ENCODE assay signal across 8 cellular contexts in genomic region chr6:145814501-145815350, GRCh38. TPM values are rescaled to one million over a fixed set of nuclear protein-coding genes. Genes with fewer than 3 reads are reported as not detected.
DNase-seq lines count a peak whose midpoint lies in the region; ATAC-seq and TF ChIP-seq lines count a peak whose summit lies in the region.

TSS of gene FBXO30 (minus strand) at chr6:145814795. CDS start at chr6:145806405, 8,390 bp downstream.

- peak within 1 kb of the TSS; percentile 90 for H3K4me3 Mint-ChIP-seq in activated CD4-positive, alpha-beta T cell treated with anti-CD3 and anti-CD28 coated beads, Interleukin-2, amount 10 ng/mL, durations not matched to agents 24 days and 14 days

- H3K4me1 Mint-ChIP-seq in activated CD4-positive, alpha-beta T cell treated with anti-CD3 and anti-CD28 coated beads, Interleukin-2, amount 10 ng/mL, durations not matched to agents 24 days and 14 days, result peaks cover 29% of the 10 kb centered on the region

- H3K36me3 ChIP-seq in BE2C (no peaks in the 10 kb centered on the region), left lung (no peaks in the 10 kb centered on the region)

- H3K9me3 Mint-ChIP-seq in activated CD4-positive, alpha-beta T cell treated with anti-CD3 and anti-CD28 coated beads, Interleukin-2, amount 10 ng/mL, durations not matched to agents 24 days and 14 days, result no peaks in the 10 kb centered on the region

- no peaks in the 10 kb centered on the region; the same call in 1 of the 2 replicates for H3K4me1 ChIP-seq in BE2C
- peaks cover 20 to 52% of the 10 kb centered on the region in 2 donors for H3K4me1 ChIP-seq in left lung

- intact Hi-C loops in activated CD4-positive, alpha-beta T cell treated with anti-CD3 and anti-CD28 coated beads, Interleukin-2, amount 10 ng/mL, durations not matched to agents 24 days and 14 days (cut with micrococcal nuclease), result loop anchor here (1.0 to 10.0 kb wide), 4 partner anchors 79 to 1390 kb away; partner anchors contain the start of genes EPM2A, SHPRH and STXBP5
- intact Hi-C loops in left lung (cut with DNase I), result loop anchor here in 1 of 2 donors (10.0 kb wide), 1 partner anchor 80 kb away; the partner anchor contains the start of gene EPM2A

- H3K27me3 Mint-ChIP-seq in activated CD4-positive, alpha-beta T cell treated with anti-CD3 and anti-CD28 coated beads, Interleukin-2, amount 10 ng/mL, durations not matched to agents 24 days and 14 days, result no peaks in the 10 kb centered on the region

- ATAC-seq in HG03432 (IDR thresholded peaks at IDR 0.05; ENCODE audit: unreplicated experiment) (peak; percentile 82), left lung (peak; percentile 98)

- peak; percentile 91 for TF ChIP-seq POLR2A in GM19193 (IDR thresholded peaks at IDR 0.05; ENCODE audit: extremely low read depth, insufficient read depth, insufficient read length)

- TF ChIP-seq CTCF in BE2C (IDR thresholded peaks at IDR 0.05; ENCODE audit: low read depth, low read length) (no peak), left lung (IDR thresholded peaks at IDR 0.05) (peak in 1 of 2 donors; percentile 30)

- H3K4me3 ChIP-seq in BE2C (ENCODE audit: low read depth, low read length) (peak within 1 kb of the TSS; percentile 93), left lung (peak within 1 kb of the TSS; percentile 64 to 65)

- peaks cover 5% of the 10 kb centered on the region for H3K36me3 Mint-ChIP-seq in activated CD4-positive, alpha-beta T cell treated with anti-CD3 and anti-CD28 coated beads, Interleukin-2, amount 10 ng/mL, durations not matched to agents 24 days and 14 days (ENCODE audit: low read depth)

- peak within 1 kb of the TSS; percentile 96 to 97 for H3K27ac ChIP-seq in left lung

- H3K27me3 ChIP-seq in BE2C (no peaks in the 10 kb centered on the region), left lung (no peaks in the 10 kb centered on the region)

- H3K27ac Mint-ChIP-seq in activated CD4-positive, alpha-beta T cell treated with anti-CD3 and anti-CD28 coated beads, Interleukin-2, amount 10 ng/mL, durations not matched to agents 24 days and 14 days, result peak within 1 kb of the TSS; percentile 90

- H3K9me3 ChIP-seq in BE2C, result no peaks in the 10 kb centered on the region
- H3K9me3 ChIP-seq in left lung, result no peaks in the 10 kb centered on the region

- peak; percentile 88 for DNase-seq in BE2C
- peak; percentile 75 for DNase-seq in NCI-H460 (ENCODE audit: extremely low read depth, low read depth)
- DNase-seq in activated CD4-positive, alpha-beta T cell treated with anti-CD3 and anti-CD28 coated beads, Interleukin-2, amount 10 ng/mL, durations not matched to agents 24 days and 14 days, result peak; percentile 97
- peak; percentile 76 for DNase-seq in dedifferentiated amniotic fluid mesenchymal stem cell (ENCODE audit: extremely low spot score)
- DNase-seq in left lung, result peak; percentile 89 to 97
- DNase-seq in stimulated activated CD4-positive, alpha-beta T cell treated with anti-CD3 and anti-CD28 coated beads, Interleukin-2, amount 100 ng/mL, for 48 hours, result peak; percentile 80 to 81

RNA-seq across cellular contexts. Expression of gene FBXO30, which starts in this region (rescaled TPM):
- 5.3 TPM for polyA plus RNA-seq in BE2C (2012; ENCODE audit: insufficient read depth, insufficient read length, low read depth)
- total RNA-seq in NCI-H460 (2014; rRNA removed; shearing (Covaris generic)), result 10.4 and 13.7 TPM in 2 replicates
- 7.8 and 12.0 TPM in 2 replicates for polyA plus RNA-seq in NCI-H460 (2014; cell fraction: nucleus; rRNA removed)
- total RNA-seq in activated CD4-positive, alpha-beta T cell treated with anti-CD3 and anti-CD28 coated beads, Interleukin-2, amount 10 ng/mL, durations not matched to agents 24 days and 14 days, result 6.3 and 6.6 TPM in 2 replicates
- 10 to 100 TPM in 1 of 2 donors, 1 to 10 TPM in 1; 7.7 to 11.3 TPM for total RNA-seq in left lung

Comparison
In these comparisons a context has a peak if more than half of its experiments do, and no peak if none do; other contexts are left out.
1. Peak in every context shown above with its lines: DNase-seq, ATAC-seq, H3K4me3 ChIP-seq and H3K27ac ChIP-seq.